In the genomic region with DNA sequence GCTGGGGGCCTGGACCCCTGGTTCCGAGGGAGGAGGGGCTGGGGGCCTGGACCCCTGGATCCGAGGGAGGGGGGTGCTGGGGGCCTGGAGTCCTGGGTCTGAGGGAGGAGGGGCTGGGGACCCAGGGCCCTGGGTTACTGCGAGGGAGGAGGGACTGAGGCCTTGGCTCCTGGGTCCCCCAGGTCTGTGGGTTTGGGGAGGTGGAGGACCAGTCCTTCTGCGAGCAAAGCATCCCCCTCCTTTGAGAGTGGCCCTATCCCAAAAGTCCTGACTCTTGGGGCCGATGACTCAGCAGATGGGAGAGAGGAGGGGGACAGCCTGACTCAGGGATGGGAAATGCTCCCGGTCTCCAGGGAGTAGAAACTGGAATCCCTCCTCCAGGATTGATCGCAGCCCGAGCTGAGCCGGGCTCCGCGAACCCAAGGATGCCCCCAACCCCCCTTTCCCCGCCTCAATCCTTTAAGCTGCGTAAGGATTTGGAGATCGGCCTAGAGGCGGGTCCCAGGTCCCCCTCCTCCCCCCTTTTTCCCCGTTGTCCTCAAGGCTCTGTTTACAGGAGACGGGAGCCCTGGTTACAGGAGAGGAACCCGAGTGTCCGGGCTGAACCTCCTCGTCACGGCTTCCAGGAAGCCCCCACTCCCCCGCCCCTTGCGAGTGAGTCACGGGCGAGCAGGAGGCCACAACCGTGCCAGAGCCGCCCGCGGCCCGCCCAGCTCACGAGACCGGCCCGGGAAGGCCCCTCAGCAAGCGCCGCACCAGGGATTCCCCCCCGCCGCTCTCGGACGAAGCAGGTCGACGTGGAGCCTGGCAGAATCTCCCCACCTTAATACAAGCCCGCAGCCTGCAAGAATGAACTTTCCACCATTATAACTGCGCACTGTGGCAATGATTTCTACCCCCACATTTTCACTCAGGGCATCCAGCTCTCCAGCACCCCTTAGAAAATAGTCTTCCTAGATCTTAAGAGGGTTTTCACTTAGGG, we compare ENCODE assay signal across 8 cellular contexts. TPM values are rescaled to one million over a fixed set of nuclear protein-coding genes. Genes with fewer than 3 reads are reported as not detected.
DNase-seq lines count a peak whose midpoint lies in the region; ATAC-seq and TF ChIP-seq lines count a peak whose summit lies in the region.

No MANE protein-coding gene starts in this region.

- no peaks in the 10 kb centered on the region for H3K9me3 Mint-ChIP-seq in activated T-helper 2 cell treated with anti-CD3 and anti-CD28 coated beads, Interferon-gamma antibody, Interleukin-2, Interleukin-4, amounts not matched to agents 10 μg/mL and 5 μg/mL and 100 μg/mL, durations not matched to agents 14 hours and 24 hours and 36 hours
- no peaks in the 10 kb centered on the region for H3K9me3 Mint-ChIP-seq in nephron progenitor cell

- peak; percentile 100 for DNase-seq in GM04504 (ENCODE audit: low read depth)
- DNase-seq in RPMI8226 = peak; percentile 90
- peak; percentile 89 for DNase-seq in activated T-helper 2 cell treated with anti-CD3 and anti-CD28 coated beads, Interferon-gamma antibody, Interleukin-2, Interleukin-4, amounts not matched to agents 10 μg/mL and 5 μg/mL and 100 μg/mL, durations not matched to agents 14 hours and 24 hours and 36 hours (ENCODE audit: low spot score)
- peak; percentile 100 for DNase-seq in fibroblast of mammary gland (ENCODE audit: low read depth)
- DNase-seq in nephron progenitor cell = peak; percentile 75
- peak; percentile 68 to 97 (median 88) for DNase-seq in stimulated activated naive CD4-positive, alpha-beta T cell (lab: John Stamatoyannopoulos, UW)
- no peak for DNase-seq in HuH-7.5 (ENCODE audit: low spot score)

- intact Hi-C loops in activated T-helper 2 cell treated with anti-CD3 and anti-CD28 coated beads, Interferon-gamma antibody, Interleukin-2, Interleukin-4, amounts not matched to agents 10 μg/mL and 5 μg/mL and 100 μg/mL, durations not matched to agents 14 hours and 24 hours and 36 hours (cut with micrococcal nuclease) = loop anchor here (10.0 kb wide), 1 partner anchor 549 kb away; no protein-coding TSS in a partner anchor

- peak overlapping the region; percentile 96 for H3K27ac Mint-ChIP-seq in activated T-helper 2 cell treated with anti-CD3 and anti-CD28 coated beads, Interferon-gamma antibody, Interleukin-2, Interleukin-4, amounts not matched to agents 10 μg/mL and 5 μg/mL and 100 μg/mL, durations not matched to agents 14 hours and 24 hours and 36 hours
- peak overlapping the region; percentile 97 for H3K27ac Mint-ChIP-seq in nephron progenitor cell

- H3K4me3 Mint-ChIP-seq in activated T-helper 2 cell treated with anti-CD3 and anti-CD28 coated beads, Interferon-gamma antibody, Interleukin-2, Interleukin-4, amounts not matched to agents 10 μg/mL and 5 μg/mL and 100 μg/mL, durations not matched to agents 14 hours and 24 hours and 36 hours (ENCODE audit: low read depth) = peak overlapping the region; percentile 79
- H3K4me3 Mint-ChIP-seq in nephron progenitor cell = peak overlapping the region; percentile 84

- TF ChIP-seq CTCF in fibroblast of mammary gland (conservative IDR thresholded peaks at IDR 0.05; ENCODE audit: control insufficient read depth, insufficient read depth, low read depth, low read length) (no peak), nephron progenitor cell (IDR thresholded peaks at IDR 0.05) (no peak)

- peak; percentile 29 for ATAC-seq in HG03439 (IDR thresholded peaks at IDR 0.05; ENCODE audit: unreplicated experiment)

- H3K4me1 Mint-ChIP-seq in activated T-helper 2 cell treated with anti-CD3 and anti-CD28 coated beads, Interferon-gamma antibody, Interleukin-2, Interleukin-4, amounts not matched to agents 10 μg/mL and 5 μg/mL and 100 μg/mL, durations not matched to agents 14 hours and 24 hours and 36 hours (ENCODE audit: low read depth) = peaks cover 53% of the 10 kb centered on the region
- H3K4me1 Mint-ChIP-seq in nephron progenitor cell = peaks cover 71% of the 10 kb centered on the region

- peak overlapping the region; percentile 43 for H3K4me3 ChIP-seq in fibroblast of mammary gland (ENCODE audit: control insufficient read depth, low read depth, low read length)

- no peaks in the 10 kb centered on the region for H3K27me3 Mint-ChIP-seq in activated T-helper 2 cell treated with anti-CD3 and anti-CD28 coated beads, Interferon-gamma antibody, Interleukin-2, Interleukin-4, amounts not matched to agents 10 μg/mL and 5 μg/mL and 100 μg/mL, durations not matched to agents 14 hours and 24 hours and 36 hours (ENCODE audit: low read depth)
- H3K27me3 Mint-ChIP-seq in nephron progenitor cell (ENCODE audit: low read depth, poor library complexity) = peaks cover 7% of the 10 kb centered on the region

- peaks cover 26% of the 10 kb centered on the region for H3K36me3 Mint-ChIP-seq in activated T-helper 2 cell treated with anti-CD3 and anti-CD28 coated beads, Interferon-gamma antibody, Interleukin-2, Interleukin-4, amounts not matched to agents 10 μg/mL and 5 μg/mL and 100 μg/mL, durations not matched to agents 14 hours and 24 hours and 36 hours (ENCODE audit: low read depth)
- H3K36me3 Mint-ChIP-seq in nephron progenitor cell (ENCODE audit: low read depth) = peaks cover 14% of the 10 kb centered on the region

RNA-seq across cellular contexts. Expression of a gene that starts 3.0 kb away (rescaled TPM):
- total RNA-seq in activated T-helper 2 cell treated with anti-CD3 and anti-CD28 coated beads, Interferon-gamma antibody, Interleukin-2, Interleukin-4, amounts not matched to agents 10 μg/mL and 5 μg/mL and 100 μg/mL, durations not matched to agents 14 hours and 24 hours and 36 hours = 45.4 and 46.9 TPM in 2 replicates

RNA-seq across cellular contexts. Expression of a gene that starts 8.8 kb away (rescaled TPM):
- 49.8 and 50.7 TPM in 2 replicates for total RNA-seq in activated T-helper 2 cell treated with anti-CD3 and anti-CD28 coated beads, Interferon-gamma antibody, Interleukin-2, Interleukin-4, amounts not matched to agents 10 μg/mL and 5 μg/mL and 100 μg/mL, durations not matched to agents 14 hours and 24 hours and 36 hours

RNA-seq across cellular contexts. Expression of a gene that starts 12.4 kb away (rescaled TPM):
- 32.3 and 34.7 TPM in 2 replicates for total RNA-seq in activated T-helper 2 cell treated with anti-CD3 and anti-CD28 coated beads, Interferon-gamma antibody, Interleukin-2, Interleukin-4, amounts not matched to agents 10 μg/mL and 5 μg/mL and 100 μg/mL, durations not matched to agents 14 hours and 24 hours and 36 hours

RNA-seq across cellular contexts. Expression of a gene that starts 12.7 kb away (rescaled TPM):
- total RNA-seq in activated T-helper 2 cell treated with anti-CD3 and anti-CD28 coated beads, Interferon-gamma antibody, Interleukin-2, Interleukin-4, amounts not matched to agents 10 μg/mL and 5 μg/mL and 100 μg/mL, durations not matched to agents 14 hours and 24 hours and 36 hours = 49.5 and 51.1 TPM in 2 replicates

RNA-seq across cellular contexts. Expression of a gene that starts 32.1 kb away (rescaled TPM):
- total RNA-seq in activated T-helper 2 cell treated with anti-CD3 and anti-CD28 coated beads, Interferon-gamma antibody, Interleukin-2, Interleukin-4, amounts not matched to agents 10 μg/mL and 5 μg/mL and 100 μg/mL, durations not matched to agents 14 hours and 24 hours and 36 hours = 2,627 and 2,674 TPM in 2 replicates
